Comparison of ENCODE assay signal across 14 cellular contexts in genomic region chr12:78703820-78704525, GRCh38.
DNase-seq lines count a peak whose midpoint lies in the region; ATAC-seq, FAIRE-seq and TF ChIP-seq lines count a peak whose summit lies in the region.
"Had no signal": no experiment of that assay in that cellular context is flagged by ENCODE, and none has a peak within 500 bp of the region (broad histone marks: within the 10 kb centered on the region; RNA-seq: fewer than 3 reads in every experiment).

No MANE protein-coding gene starts in this region.

- intact Hi-C loops in psoas muscle (cut with DNase I): no loop called here

- H3K4me1 ChIP-seq in psoas muscle: no peaks in the 10 kb centered on the region
- H3K4me1 ChIP-seq: tibial nerve had no signal

- H3K9me3 ChIP-seq in psoas muscle: no peaks in the 10 kb centered on the region
- H3K9me3 ChIP-seq: sigmoid colon, tibial nerve had no signal

- ATAC-seq in GM19351 (IDR thresholded peaks at IDR 0.05; ENCODE audit: unreplicated experiment): no peak
- no peak for ATAC-seq in psoas muscle
- ATAC-seq: activated CD4-positive, alpha-beta T cell treated with anti-CD3 and anti-CD28 coated beads for 36 hours had no signal

- no peaks in the 10 kb centered on the region for H3K36me3 ChIP-seq in psoas muscle (ENCODE audit: insufficient read depth in 1 of 2, low read depth in 1 of 2)
- H3K36me3 ChIP-seq: sigmoid colon, tibial nerve had no signal

- H3K27ac ChIP-seq in psoas muscle: no peak overlapping the region
- H3K27ac ChIP-seq: hepatocyte, sigmoid colon, tibial nerve had no signal

- no peaks in the 10 kb centered on the region for H3K27me3 ChIP-seq in psoas muscle (ENCODE audit: insufficient read depth in 3 of 3, low read length in 2 of 3)
- H3K27me3 ChIP-seq: hepatocyte, sigmoid colon, tibial nerve had no signal

- POLR2A ChIA-PET in HEK293T (lab: Yijun Ruan, JAX): no interaction called here

- no peak for TF ChIP-seq CTCF in astrocyte of the cerebellum (IDR thresholded peaks at IDR 0.05; ENCODE audit: low read depth, low read length, missing control alignments)
- no peak for TF ChIP-seq CTCF in psoas muscle (IDR thresholded peaks at IDR 0.05)

- FAIRE-seq in HTR-8/SVneo (lab: Jason Lieb, UNC): no peak

- in situ Hi-C loops in astrocyte of the cerebellum (cut with HindIII; ENCODE audit: low sequenced_read_pairs): no loop called here

- 30 to 41% (median 39%) methylated on average over 3 of the region's 3 CpGs for WGBS in psoas muscle, 3 donors

- CTCF ChIA-PET in HEK293T (lab: Yijun Ruan, JAX): no interaction called here

- DNase-seq in AG08395 (ENCODE audit: low spot score): peak; percentile 55
- DNase-seq in HTR-8/SVneo (ENCODE audit: insufficient read length, low spot score): peak; percentile 28
- DNase-seq in astrocyte of the cerebellum (ENCODE audit: low read depth): peak; percentile 72
- peak; percentile 20 for DNase-seq in hepatic stellate cell (ENCODE audit: low spot score)
- no peak for DNase-seq in HEK293T (ENCODE audit: extremely low spot score)
- DNase-seq in psoas muscle: no peak
- DNase-seq in NCI-H1105 treated with DMSO at 0.1 percent for 48 hours (lab: John Stamatoyannopoulos, UW): no peak
- DNase-seq: activated CD4-positive, alpha-beta T cell treated with anti-CD3 and anti-CD28 coated beads for 36 hours; C1 segment of cervical spinal cord; Kasumi-1; sigmoid colon had no signal

- H3K4me3 ChIP-seq in astrocyte of the cerebellum (ENCODE audit: low read depth, low read length) (no peak overlapping the region), psoas muscle (no peak overlapping the region)
- H3K4me3 ChIP-seq: hepatocyte, sigmoid colon, tibial nerve had no signal

TF ChIP-seq in HEK293T, 16 proteins besides CTCF, POLR2A, EP300 and RAD21:
- TF ChIP-seq TARDBP (IDR thresholded peaks at IDR 0.05): no peak
- TF ChIP-seq SP1 (IDR thresholded peaks at IDR 0.05): no peak
- no peak for TF ChIP-seq LEF1 (IDR thresholded peaks at IDR 0.05; ENCODE audit: borderline replicate concordance)
- no peak for TF ChIP-seq ZNF384 (IDR thresholded peaks at IDR 0.05)
- no peak for TF ChIP-seq L3MBTL2 (conservative IDR thresholded peaks at IDR 0.05)
- TF ChIP-seq FOXA1 (IDR thresholded peaks at IDR 0.05): no peak
- no peak for TF ChIP-seq PKNOX1 (IDR thresholded peaks at IDR 0.05)
- no peak for TF ChIP-seq FOXK2 (IDR thresholded peaks at IDR 0.05)
- TF ChIP-seq CTBP1 (IDR thresholded peaks at IDR 0.05; ENCODE audit: borderline replicate concordance): no peak
- no peak for TF ChIP-seq SUZ12 (IDR thresholded peaks at IDR 0.05)
- TF ChIP-seq ELF4 (IDR thresholded peaks at IDR 0.05): no peak
- TF ChIP-seq HDGF (IDR thresholded peaks at IDR 0.05; ENCODE audit: borderline replicate concordance): no peak
- no peak for TF ChIP-seq BHLHE40 (IDR thresholded peaks at IDR 0.05; ENCODE audit: borderline replicate concordance)
- no peak for TF ChIP-seq ARNT (IDR thresholded peaks at IDR 0.05)
- no peak for TF ChIP-seq NFRKB (IDR thresholded peaks at IDR 0.05)
- TF ChIP-seq FOXM1 (IDR thresholded peaks at IDR 0.05; ENCODE audit: borderline replicate concordance): no peak

Comparison
In these comparisons a context has a peak if more than half of its experiments do, and no peak if none do; other contexts are left out.
1. DNase-seq: peak in AG08395 (single experiment), HTR-8/SVneo (single experiment), astrocyte of the cerebellum (single experiment) and hepatic stellate cell (single experiment); none in HEK293T (single experiment), psoas muscle (0 of 2) and NCI-H1105 treated with DMSO at 0.1 percent for 48 hours (single experiment).